ENCODE assay signal across 23 cellular contexts in the genomic region with DNA sequence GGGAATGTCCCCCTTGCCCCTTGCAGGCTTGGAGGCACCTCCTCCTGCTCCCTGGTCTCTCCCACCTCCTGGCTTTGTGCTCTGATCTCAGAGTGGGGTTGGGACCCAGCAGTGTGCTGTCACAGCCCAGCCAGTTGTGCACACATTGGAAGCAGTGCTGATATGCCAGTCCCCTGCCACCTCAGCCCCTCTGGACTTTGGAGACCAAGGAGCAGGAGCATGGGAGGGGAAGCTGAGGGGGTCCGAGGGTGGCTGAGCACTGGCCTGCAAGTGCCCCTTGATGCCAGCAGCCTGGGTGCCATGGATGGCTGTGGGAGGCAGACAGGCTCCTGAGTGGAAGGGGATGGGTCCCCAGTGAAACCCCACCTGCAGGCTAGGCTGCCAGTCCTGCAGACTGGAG.
"Had no signal": no experiment of that assay in that cellular context is flagged by ENCODE, and none has a peak within 500 bp of the region (broad histone marks: within the 10 kb centered on the region; RNA-seq: fewer than 3 reads in every experiment).

No MANE protein-coding gene starts in this region.

- H3K4me1 Mint-ChIP-seq: stimulated activated effector memory CD8-positive, alpha-beta T cell treated with anti-CD3 and anti-CD28 coated beads, Interleukin-12 subunit alpha, Interleukin-12 subunit beta, amount 100 ng/mL, for 72 hours; stimulated activated memory B cell treated with anti-CD40 and anti-IgM and Interleukin-4, amounts not matched to agents 10 μg/mL and 1 μg/mL and 100 μg/mL, for 72 hours; stimulated activated naive B cell treated with anti-CD40 and anti-IgM and Interleukin-4, amounts not matched to agents 10 μg/mL and 1 μg/mL and 100 μg/mL, for 72 hours; stimulated activated naive CD8-positive, alpha-beta T cell treated with anti-CD3 and anti-CD28 coated beads, Interleukin-15, amount 100 ng/mL, for 72 hours had no signal

- DNase-seq: stimulated activated CD4-positive, alpha-beta T cell treated with anti-CD3 and anti-CD28 coated beads, Interleukin-2, amount 100 ng/mL, for 48 hours; stimulated activated CD4-positive, alpha-beta T cell treated with anti-CD3 and anti-CD28 coated beads, Interleukin-4, amount 100 ng/mL, for 1 hour; stimulated activated CD4-positive, alpha-beta T cell treated with anti-CD3 and anti-CD28 coated beads, Interleukin-4, amount 100 ng/mL, for 24 hours; stimulated activated CD4-positive, alpha-beta T cell treated with anti-CD3 and anti-CD28 coated beads, Interleukin-4, amount 100 ng/mL, for 4 hours; stimulated activated CD8-positive, alpha-beta memory T cell treated with anti-CD3 and anti-CD28 coated beads, Interleukin-4, amount 100 ng/mL, for 48 hours; stimulated activated naive B cell treated with anti-CD40 and anti-IgM and Interleukin-4, amounts not matched to agents 10 μg/mL and 1 μg/mL and 100 μg/mL, for 72 hours; stimulated activated naive CD4-positive, alpha-beta T cell; stimulated activated naive CD4-positive, alpha-beta T cell treated with Interleukin-2 at 50 U/mL for 16 hours; stimulated activated naive CD8-positive, alpha-beta T cell treated with anti-CD3 and anti-CD28 coated beads, Interleukin-15, amount 100 ng/mL, for 72 hours; stimulated activated naive CD8-positive, alpha-beta T cell treated with anti-CD3 and anti-CD28 coated beads, Interleukin-15, Interleukin-2, amounts not matched to agents 100 U/mL and 50 U/mL, for 24 hours; stomach; substantia nigra; testis; thyroid gland; tibial artery; transverse colon; trophoblast cell; upper lobe of right lung; uterus had no signal

- H3K9me3 Mint-ChIP-seq: stimulated activated memory B cell treated with anti-CD40 and anti-IgM and Interleukin-4, amounts not matched to agents 10 μg/mL and 1 μg/mL and 100 μg/mL, for 72 hours; stimulated activated naive CD8-positive, alpha-beta T cell treated with anti-CD3 and anti-CD28 coated beads, Interleukin-15, Interleukin-2, amounts not matched to agents 100 ng/mL and 50 ng/mL, for 24 hours; type B pancreatic cell had no signal

- H3K36me3 Mint-ChIP-seq: stimulated activated effector memory CD8-positive, alpha-beta T cell treated with anti-CD3 and anti-CD28 coated beads, Interleukin-12 subunit alpha, Interleukin-12 subunit beta, amount 100 ng/mL, for 72 hours; stimulated activated memory B cell treated with anti-CD40 and anti-IgM and Interleukin-4, amounts not matched to agents 10 μg/mL and 1 μg/mL and 100 μg/mL, for 72 hours; stimulated activated naive B cell treated with anti-CD40 and anti-IgM and Interleukin-4, amounts not matched to agents 10 μg/mL and 1 μg/mL and 100 μg/mL, for 72 hours; type B pancreatic cell had no signal

- H3K27me3 Mint-ChIP-seq: stimulated activated memory B cell treated with anti-CD40 and anti-IgM and Interleukin-4, amounts not matched to agents 10 μg/mL and 1 μg/mL and 100 μg/mL, for 72 hours; stimulated activated naive B cell treated with anti-CD40 and anti-IgM and Interleukin-4, amounts not matched to agents 10 μg/mL and 1 μg/mL and 100 μg/mL, for 72 hours; stimulated activated naive CD8-positive, alpha-beta T cell treated with anti-CD3 and anti-CD28 coated beads, Interleukin-15, amount 100 ng/mL, for 72 hours; stimulated activated naive CD8-positive, alpha-beta T cell treated with anti-CD3 and anti-CD28 coated beads, Interleukin-15, Interleukin-2, amounts not matched to agents 100 ng/mL and 50 ng/mL, for 24 hours; type B pancreatic cell had no signal

- H3K4me3 Mint-ChIP-seq: stimulated activated effector memory CD8-positive, alpha-beta T cell treated with anti-CD3 and anti-CD28 coated beads, Interleukin-12 subunit alpha, Interleukin-12 subunit beta, amount 100 ng/mL, for 72 hours; stimulated activated memory B cell treated with anti-CD40 and anti-IgM and Interleukin-4, amounts not matched to agents 10 μg/mL and 1 μg/mL and 100 μg/mL, for 72 hours; stimulated activated naive B cell treated with anti-CD40 and anti-IgM and Interleukin-4, amounts not matched to agents 10 μg/mL and 1 μg/mL and 100 μg/mL, for 72 hours; stimulated activated naive CD8-positive, alpha-beta T cell treated with anti-CD3 and anti-CD28 coated beads, Interleukin-15, amount 100 ng/mL, for 72 hours; stimulated activated naive CD8-positive, alpha-beta T cell treated with anti-CD3 and anti-CD28 coated beads, Interleukin-15, Interleukin-2, amounts not matched to agents 100 ng/mL and 50 ng/mL, for 24 hours; type B pancreatic cell had no signal

- H3K27ac Mint-ChIP-seq: stimulated activated effector memory CD8-positive, alpha-beta T cell treated with anti-CD3 and anti-CD28 coated beads, Interleukin-12 subunit alpha, Interleukin-12 subunit beta, amount 100 ng/mL, for 72 hours; stimulated activated memory B cell treated with anti-CD40 and anti-IgM and Interleukin-4, amounts not matched to agents 10 μg/mL and 1 μg/mL and 100 μg/mL, for 72 hours; stimulated activated naive B cell treated with anti-CD40 and anti-IgM and Interleukin-4, amounts not matched to agents 10 μg/mL and 1 μg/mL and 100 μg/mL, for 72 hours; stimulated activated naive CD8-positive, alpha-beta T cell treated with anti-CD3 and anti-CD28 coated beads, Interleukin-15, amount 100 ng/mL, for 72 hours; stimulated activated naive CD8-positive, alpha-beta T cell treated with anti-CD3 and anti-CD28 coated beads, Interleukin-15, Interleukin-2, amounts not matched to agents 100 ng/mL and 50 ng/mL, for 24 hours; type B pancreatic cell had no signal
